9 cellular contexts compared by ENCODE assay signal in genomic region chr11:61688368-61689163, GRCh38. TPM values are rescaled to one million over a fixed set of nuclear protein-coding genes. Genes with fewer than 3 reads are reported as not detected.
DNase-seq lines count a peak whose midpoint lies in the region; ATAC-seq, FAIRE-seq and TF ChIP-seq lines count a peak whose summit lies in the region.
"Had no signal": no experiment of that assay in that cellular context is flagged by ENCODE, and none has a peak within 500 bp of the region (broad histone marks: within the 10 kb centered on the region; RNA-seq: fewer than 3 reads in every experiment).

No MANE protein-coding gene starts in this region.

- POLR2A ChIA-PET in HepG2 (lab: Yijun Ruan, JAX) = interaction anchor here (0.6 kb wide), 1 partner anchor 61 kb away, joined by 4 read pairs; no protein-coding TSS in a partner anchor

- no peaks in the 10 kb centered on the region for H3K9me3 ChIP-seq in mammary epithelial cell (replicated peaks; ENCODE audit: insufficient read depth, low read length)
- H3K9me3 ChIP-seq in HepG2 (ENCODE audit: low read length) = no peaks in the 10 kb centered on the region
- no peaks in the 10 kb centered on the region for H3K9me3 ChIP-seq in tibial nerve

- no peak overlapping the region for H3K4me3 ChIP-seq in LNCaP clone FGC (ENCODE audit: low read depth, low read length)
- no peak overlapping the region for H3K4me3 ChIP-seq in mammary epithelial cell (replicated peaks in 1 of 3; ENCODE audit: insufficient read depth in 1 of 3, low read depth in 2 of 3, low read length in 3 of 3)
- no peak overlapping the region for H3K4me3 ChIP-seq in HepG2 (replicated peaks in 1 of 3; ENCODE audit: insufficient read depth in 1 of 3, low read depth in 2 of 3, low read length in 3 of 3)
- peak overlapping the region in 1 of 4 donors; percentile 37 for H3K4me3 ChIP-seq in tibial nerve

- DNase-seq in LNCaP clone FGC (ENCODE audit: low read depth) = peak; percentile 66
- peak; percentile 11 for DNase-seq in mammary epithelial cell
- DNase-seq in HepG2 (ENCODE audit: low spot score) = no peak
- peak; percentile 41 to 66 for DNase-seq in tibial nerve (ENCODE audit: low spot score in 2 of 2)
- DNase-seq: cerebellar nuclear complex, IMR-90 had no signal

- in situ Hi-C loops in mammary epithelial cell (cut with MboI; ENCODE audit: low sequenced_read_pairs in 2 of 2) (no loop called here), HepG2 (cut with HindIII; ENCODE audit: extremely low pct_ligation_motif_present, low pct_unique_long_range_greater_than_20kb) (no loop called here)

- no peak for ATAC-seq in HepG2
- no peak for ATAC-seq in GM19455 (IDR thresholded peaks at IDR 0.05; ENCODE audit: unreplicated experiment)
- ATAC-seq in GM18858 (IDR thresholded peaks at IDR 0.05; ENCODE audit: unreplicated experiment) = no peak
- no peak for ATAC-seq in HG02938 (IDR thresholded peaks at IDR 0.05; ENCODE audit: unreplicated experiment)

- peak overlapping the region; percentile 29 for H2AFZ ChIP-seq in mammary epithelial cell (ENCODE audit: low read depth, low read length)
- H2AFZ ChIP-seq in HepG2 (ENCODE audit: low read length) = no peak overlapping the region

- no TSS peak for BruUV-seq in mammary epithelial cell (replicated peaks; lab: Mats Ljungman, UMichigan)
- no TSS peak for BruUV-seq in HepG2 (replicated peaks; lab: Mats Ljungman, UMichigan)

- H3K27ac ChIP-seq in mammary epithelial cell (ENCODE audit: insufficient read depth, low read depth, low read length) = no peak overlapping the region
- H3K27ac ChIP-seq in HepG2 (ENCODE audit: extremely low read length, insufficient read depth, low read length) = no peak overlapping the region
- peak overlapping the region; percentile 2 to 70 (median 64) for H3K27ac ChIP-seq in tibial nerve

- no peaks in the 10 kb centered on the region for H3K27me3 ChIP-seq in mammary epithelial cell (ENCODE audit: insufficient read depth, low read length)
- no peaks in the 10 kb centered on the region for H3K27me3 ChIP-seq in HepG2 (ENCODE audit: control insufficient read depth in 1 of 2, insufficient read depth in 2 of 2, low read length in 2 of 2)
- peaks cover 0 to 6% of the 10 kb centered on the region in 2 donors for H3K27me3 ChIP-seq in tibial nerve

- TF ChIP-seq POLR2A in HepG2 (IDR thresholded peaks at IDR 0.05; ENCODE audit: insufficient read depth in 1 of 2, low read depth in 2 of 2, low read length in 2 of 2) = no peak
- TF ChIP-seq POLR2A in tibial nerve (IDR thresholded peaks at IDR 0.05) = no peak

- H3K36me3 ChIP-seq in mammary epithelial cell (ENCODE audit: insufficient read depth, low read length) = no peaks in the 10 kb centered on the region
- H3K36me3 ChIP-seq in HepG2 (replicated peaks in 1 of 2; ENCODE audit: control insufficient read depth in 1 of 2, insufficient read depth in 2 of 2, low read length in 2 of 2) = no peaks in the 10 kb centered on the region; a peak in 3 of 5 replicates
- H3K36me3 ChIP-seq in tibial nerve = no peaks in the 10 kb centered on the region

- dilution Hi-C loops in mammary epithelial cell (cut with HindIII; ENCODE audit: low sequenced_read_pairs) = no loop called here

- no peak for TF ChIP-seq RAD21 in HepG2 (CRISPR knock-in tag; IDR thresholded peaks at IDR 0.05)

- CTCF ChIA-PET in mammary epithelial cell (lab: Charles Lee; ENCODE audit: low non-redundant PET) (no interaction called here), HepG2 (lab: Yijun Ruan, JAX; ENCODE audit: low intra/inter-chr PET ratio, low total read pairs) (no interaction called here)

- intact Hi-C loops in mammary epithelial cell (cut with micrococcal nuclease) (no loop called here), HepG2 (cut with micrococcal nuclease; ENCODE audit: unreplicated experiment) (no loop called here)

- H3K9ac ChIP-seq in mammary epithelial cell (ENCODE audit: insufficient read depth, low read length) (no peak overlapping the region), HepG2 (ENCODE audit: insufficient read depth, low read depth, low read length) (no peak overlapping the region)

- TF ChIP-seq CTCF in LNCaP clone FGC (IDR thresholded peaks at IDR 0.05; ENCODE audit: control insufficient read depth, extremely low read depth, insufficient read depth) = no peak
- TF ChIP-seq CTCF in mammary epithelial cell (conservative IDR thresholded peaks at IDR 0.05 in 1 of 2, IDR thresholded peaks at IDR 0.05 in 1 of 2; ENCODE audit: extremely low read depth in 1 of 2, insufficient read depth in 1 of 2, low read depth in 1 of 2, low read length in 2 of 2) = no peak
- TF ChIP-seq CTCF in HepG2 (CRISPR knock-in tag; IDR thresholded peaks at IDR 0.05) = no peak
- TF ChIP-seq CTCF in tibial nerve (IDR thresholded peaks at IDR 0.05) = no peak

- TF ChIP-seq EP300 in HepG2 (IDR thresholded peaks at IDR 0.05; ENCODE audit: low read depth in 2 of 2, low read length in 2 of 2) = no peak
- no peak for TF ChIP-seq EP300 in HepG2 (CRISPR knock-in tag; IDR thresholded peaks at IDR 0.05; ENCODE audit: borderline replicate concordance)
- peak in 1 of 2 donors; percentile 50 for TF ChIP-seq EP300 in tibial nerve (IDR thresholded peaks at IDR 0.05)

- 18% methylated on average over 12 of the region's 19 CpGs for WGBS in mammary epithelial cell (ENCODE audit: low coverage, missing lambda C conversion rate)
- WGBS in HepG2 (ENCODE audit: low lambda C conversion rate) = 83% methylated on average over 11 of the region's 19 CpGs
- WGBS in tibial nerve, 2 donors = 39 to 46% methylated on average over 7 to 8 of the region's 19 CpGs

- H4K20me1 ChIP-seq in mammary epithelial cell (ENCODE audit: insufficient read depth, low read length) = no peaks in the 10 kb centered on the region
- no peaks in the 10 kb centered on the region for H4K20me1 ChIP-seq in HepG2 (ENCODE audit: insufficient read depth, low read length)

- FAIRE-seq in HepG2 (lab: Jason Lieb, UNC) = no peak

- H3K4me1 ChIP-seq in mammary epithelial cell (ENCODE audit: insufficient read depth, low read length) (peaks cover 10% of the 10 kb centered on the region), HepG2 (ENCODE audit: insufficient read depth, low read length) (peaks cover 48% of the 10 kb centered on the region), tibial nerve (peaks cover 0 to 32% (median 8%) of the 10 kb centered on the region in 4 donors)

- no peaks in the 10 kb centered on the region for H3K79me2 ChIP-seq in mammary epithelial cell (ENCODE audit: insufficient read depth, low read length)
- peaks cover 56% of the 10 kb centered on the region for H3K79me2 ChIP-seq in HepG2 (ENCODE audit: insufficient read depth, low read length)

- H3K4me2 ChIP-seq in mammary epithelial cell (ENCODE audit: insufficient read depth, low read depth, low read length) (peak overlapping the region; percentile 9), HepG2 (ENCODE audit: low read depth, low read length) (no peak overlapping the region)

TF ChIP-seq in HepG2, 621 proteins besides CTCF, POLR2A, EP300 and RAD21:
- TF ChIP-seq HES4 (CRISPR knock-in tag; IDR thresholded peaks at IDR 0.05; ENCODE audit: borderline replicate concordance) (no peak), AGO2 (optimal IDR thresholded peaks at IDR 0.05; ENCODE audit: low read depth, low read length) (peak; percentile 23)

RNA-seq across cellular contexts. Expression of gene DAGLA, which starts 8.4 kb away (rescaled TPM):
- total RNA-seq in mammary epithelial cell = under 1 TPM; 0.33 to 0.67 TPM
- 0.08 TPM for polyA plus RNA-seq in mammary epithelial cell
- polyA minus RNA-seq in mammary epithelial cell = not detected
- total RNA-seq in HepG2 (2016; rRNA removed; fragmentation: Illumina TruSeq; extraction: Trizol) = 2.3 and 3.9 TPM in 2 replicates
- 0.61 and 0.88 TPM in 2 replicates for total RNA-seq in HepG2 (2016; cell fraction: cytosol; rRNA removed; fragmentation: Illumina TruSeq; extraction: Trizol; ENCODE audit: low read depth)
- 2.1 and 3.9 TPM in 2 replicates for total RNA-seq in HepG2 (2016; cell fraction: insoluble cytoplasmic fraction; rRNA removed; fragmentation: Illumina TruSeq; extraction: Trizol)
- total RNA-seq in HepG2 (2016; cell fraction: membrane; rRNA removed; fragmentation: Illumina TruSeq; extraction: Trizol) = 2.2 and 2.4 TPM in 2 replicates
- 4.9 and 6.5 TPM in 2 replicates for total RNA-seq in HepG2 (2016; cell fraction: nucleus; rRNA removed; fragmentation: Illumina TruSeq; extraction: Trizol)
- 2.6 and 3.3 TPM in 2 replicates for polyA plus RNA-seq in HepG2 (2011; rRNA removed)
- 1.5 and 2.1 TPM in 2 replicates for polyA plus RNA-seq in HepG2 (2011; cell fraction: cytosol; rRNA removed)
- 12.4 and 14.2 TPM in 2 replicates for polyA plus RNA-seq in HepG2 (2011; cell fraction: nucleus; rRNA removed)
- polyA plus RNA-seq in HepG2 (2012) = 2.6 and 5.3 TPM in 2 replicates
- polyA plus RNA-seq in HepG2 (2016; cell fraction: cytosol; fragmentation: Illumina TruSeq; extraction: Trizol; ENCODE audit: low read depth) = 0.45 and 0.67 TPM in 2 replicates
- polyA plus RNA-seq in HepG2 (2016; cell fraction: insoluble cytoplasmic fraction; fragmentation: Illumina TruSeq; extraction: Trizol; ENCODE audit: low read depth) = 2.5 and 3.0 TPM in 2 replicates
- 1.5 and 1.9 TPM in 2 replicates for polyA plus RNA-seq in HepG2 (2016; cell fraction: membrane; fragmentation: Illumina TruSeq; extraction: Trizol; ENCODE audit: low read depth)
- polyA plus RNA-seq in HepG2 (2016; cell fraction: nucleus; fragmentation: Illumina TruSeq; extraction: Trizol; ENCODE audit: insufficient read depth, low read depth) = 14.4 and 14.8 TPM in 2 replicates
- polyA minus RNA-seq in HepG2 (2011; rRNA and poly(A)+ RNA removed; ENCODE audit: low replicate concordance) = 2.0 and 8.0 TPM in 2 replicates
- polyA minus RNA-seq in HepG2 (2011; cell fraction: cytosol; rRNA and poly(A)+ RNA removed) = 2.2 and 3.0 TPM in 2 replicates
- 4.6 TPM in 2 replicates for polyA minus RNA-seq in HepG2 (2011; cell fraction: nucleus; rRNA and poly(A)+ RNA removed)
- 1 to 10 TPM; 1.1 to 5.4 (median 3.0) TPM for total RNA-seq in tibial nerve

Comparison
In these comparisons a context has a peak if more than half of its experiments do, and no peak if none do; other contexts are left out.
1. H3K27ac ChIP-seq: peak in tibial nerve (4 of 4); none in mammary epithelial cell (single experiment) and HepG2 (single experiment).